In genomic region chr6:138654715-138655634, GRCh38 we compare ENCODE assay signal across 9 cellular contexts.
DNase-seq lines count a peak whose midpoint lies in the region; ATAC-seq and TF ChIP-seq lines count a peak whose summit lies in the region.
"Had no signal": no experiment of that assay in that cellular context is flagged by ENCODE, and none has a peak within 500 bp of the region (broad histone marks: within the 10 kb centered on the region; RNA-seq: fewer than 3 reads in every experiment).

No MANE protein-coding gene starts in this region.

- ATAC-seq in GM21529 (IDR thresholded peaks at IDR 0.05; ENCODE audit: unreplicated experiment), result peak; percentile 100
- no peak for ATAC-seq in aorta (ENCODE audit: low FRiP score)

- no peak for TF ChIP-seq POLR2A in suprapubic skin (IDR thresholded peaks at IDR 0.05)

- DNase-seq in HPDE6-E6E7 (ENCODE audit: extremely low spot score) (peak; percentile 49), dermis blood vessel endothelial cell (peak; percentile 82), suprapubic skin (ENCODE audit: low spot score in 2 of 2) (no peak), aorta (no peak), occipital lobe (lab: John Stamatoyannopoulos, UW) (no peak), H4 (ENCODE audit: low spot score) (no peak)
- DNase-seq: heart left ventricle had no signal

- peak overlapping the region; percentile 72 for H3K27ac ChIP-seq in suprapubic skin
- H3K27ac ChIP-seq in aorta (ENCODE audit: low read depth in 1 of 2, low read length in 2 of 2), result no peak overlapping the region

- no peaks in the 10 kb centered on the region for H3K36me3 ChIP-seq in suprapubic skin
- H3K36me3 ChIP-seq in aorta (ENCODE audit: control insufficient read depth in 1 of 2, insufficient read depth in 2 of 2, low read length in 1 of 2), result no peaks in the 10 kb centered on the region
- H3K36me3 ChIP-seq: heart left ventricle had no signal

- intact Hi-C loops in aorta (cut with DNase I), result no loop called here

- no peak for TF ChIP-seq EP300 in suprapubic skin (IDR thresholded peaks at IDR 0.05)

- WGBS in suprapubic skin, result 23% methylated on average over 6 of the region's 6 CpGs
- whole genome bisulfite sequencing in aorta, 2 donors, result 90 to 92% methylated on average over 6 of the region's 6 CpGs

- no peak for TF ChIP-seq CTCF in suprapubic skin (IDR thresholded peaks at IDR 0.05)

- peaks cover 47% of the 10 kb centered on the region for H3K4me1 ChIP-seq in suprapubic skin
- no peaks in the 10 kb centered on the region for H3K4me1 ChIP-seq in aorta (ENCODE audit: control insufficient read depth in 1 of 2, insufficient read depth in 2 of 2, low read length in 2 of 2)

- H3K4me3 ChIP-seq in GM08714 (ENCODE audit: low read length), result peak overlapping the region; percentile 12; the same call in 1 of the 2 replicates
- peak overlapping the region; percentile 8 for H3K4me3 ChIP-seq in suprapubic skin
- H3K4me3 ChIP-seq in aorta (ENCODE audit: low read length in 2 of 2), result no peak overlapping the region

- H3K9me3 ChIP-seq in suprapubic skin, result no peaks in the 10 kb centered on the region
- no peaks in the 10 kb centered on the region for H3K9me3 ChIP-seq in aorta (ENCODE audit: control insufficient read depth, low read length)
- H3K9me3 ChIP-seq: heart left ventricle had no signal

- H3K27me3 ChIP-seq in suprapubic skin (no peaks in the 10 kb centered on the region), aorta (ENCODE audit: control insufficient read depth in 1 of 2, insufficient read depth in 2 of 2, low read length in 1 of 2) (no peaks in the 10 kb centered on the region)
- H3K27me3 ChIP-seq: heart left ventricle had no signal

Comparison
In these comparisons a context has a peak if more than half of its experiments do, and no peak if none do; other contexts are left out.
1. H3K4me3 ChIP-seq: peak in GM08714 (single experiment) and suprapubic skin (single experiment); none in aorta (0 of 2).
2. DNase-seq: peak in HPDE6-E6E7 (single experiment) and dermis blood vessel endothelial cell (single experiment); none in suprapubic skin (0 of 2), aorta (0 of 2), occipital lobe (single experiment) and H4 (single experiment).